In genomic region chr3:186241910-186242821, GRCh38 we compare ENCODE assay signal across 8 cellular contexts.
DNase-seq lines count a peak whose midpoint lies in the region; TF ChIP-seq lines count a peak whose summit lies in the region.

No MANE protein-coding gene starts in this region.

- H3K36me3 ChIP-seq in HEK293 (ENCODE audit: control insufficient read depth in 2 of 2, insufficient read depth in 1 of 2, low read length in 2 of 2) (no peaks in the 10 kb centered on the region), Loucy (ENCODE audit: insufficient read depth, low read length) (no peaks in the 10 kb centered on the region)

- H3K4me3 ChIP-seq in HEK293 (ENCODE audit: low read depth, low read length) (no peak overlapping the region), Loucy (ENCODE audit: low read length, poor library complexity, severe bottlenecking) (peak overlapping the region; percentile 70), lower leg skin (ENCODE audit: low read depth, poor library complexity, severe bottlenecking) (no peak overlapping the region)

- CTCF ChIA-PET in HEK293 (lab: Yijun Ruan, JAX): interaction anchor here (0.6 to 1.9 kb wide), 6 partner anchors 15 to 587 kb away, joined by 3 to 5 read pairs (median 4); no protein-coding TSS in a partner anchor

- no peaks in the 10 kb centered on the region for H3K79me2 ChIP-seq in Loucy (ENCODE audit: insufficient read depth, low read length)

- DNase-seq in NCI-H1694 (lab: John Stamatoyannopoulos, UW) (peak; percentile 15), NCI-H1694 treated with DMSO at 0.1 percent for 48 hours (lab: John Stamatoyannopoulos, UW) (no peak), dermis microvascular lymphatic vessel endothelial cell (ENCODE audit: low read depth in 2 of 2) (peak; percentile 72 to 75), lower leg skin (ENCODE audit: low spot score in 2 of 2) (peak; percentile 62 to 89)
- peak; percentile 7 to 19 for DNase-seq in stimulated activated CD8-positive, alpha-beta memory T cell treated with anti-CD3 and anti-CD28 coated beads, Interleukin-15, amount 100 ng/mL, for 4 hours (ENCODE audit: low read depth in 2 of 2)

- no peaks in the 10 kb centered on the region for H4K20me1 ChIP-seq in Loucy (ENCODE audit: insufficient read depth, low read length, poor library complexity, severe bottlenecking)

- no peak for TF ChIP-seq POLR2A in lower leg skin (IDR thresholded peaks at IDR 0.05)

- TF ChIP-seq CTCF in HEK293 (tag by site-specific recombination; IDR thresholded peaks at IDR 0.05) (0 out of 2 replicates have a peak, but pooled peaks have one; percentile 13), Loucy (conservative IDR thresholded peaks at IDR 0.05; ENCODE audit: low read length) (peak; percentile 77), VCaP (conservative IDR thresholded peaks at IDR 0.05) (peak; percentile 64), lower leg skin (IDR thresholded peaks at IDR 0.05) (no peak)

- peak overlapping the region; percentile 71 for H3K4me2 ChIP-seq in Loucy (ENCODE audit: low read depth, low read length, poor library complexity, severe bottlenecking)

- peak overlapping the region; percentile 60 for H3K9ac ChIP-seq in Loucy (ENCODE audit: low read depth, low read length, poor library complexity, severe bottlenecking)

- no peaks in the 10 kb centered on the region for H3K27me3 ChIP-seq in Loucy (ENCODE audit: insufficient read depth, low read length, poor library complexity, severe bottlenecking)

- no peaks in the 10 kb centered on the region for H3K9me2 ChIP-seq in Loucy (replicated peaks; ENCODE audit: low read depth, low read length)

- intact Hi-C loops in lower leg skin (cut with DNase I; ENCODE audit: low total_unique reads): no loop called here

- H2AFZ ChIP-seq in Loucy (ENCODE audit: low read length): peak overlapping the region; percentile 67

- H3K9me3 ChIP-seq in HEK293 (ENCODE audit: control insufficient read depth, insufficient read depth, low read depth, low read length) (no peaks in the 10 kb centered on the region), Loucy (ENCODE audit: insufficient read depth, low read depth, low read length) (no peaks in the 10 kb centered on the region)

- WGBS in lower leg skin, 2 donors: 19 to 29% methylated on average over 20 of the region's 21 CpGs

- POLR2A ChIA-PET in HEK293 (lab: Yijun Ruan, JAX): no interaction called here

- H3K27ac ChIP-seq in HEK293 (ENCODE audit: extremely low read depth, low read depth, low read length) (no peak overlapping the region), VCaP (no peak overlapping the region)

- H3K4me1 ChIP-seq in HEK293 (ENCODE audit: control insufficient read depth, insufficient read depth, low read length) (no peaks in the 10 kb centered on the region), Loucy (ENCODE audit: insufficient read depth, low read length, poor library complexity, severe bottlenecking) (peaks cover 15% of the 10 kb centered on the region)

- no peaks in the 10 kb centered on the region for H3F3A ChIP-seq in Loucy (ENCODE audit: low read depth)

TF ChIP-seq in HEK293, 187 proteins besides CTCF, POLR2A, EP300 and RAD21:
- TF ChIP-seq ZNF660 (tag by site-specific recombination; IDR thresholded peaks at IDR 0.05): 0 out of 2 replicates have a peak, but pooled peaks have one; percentile 43
- peak; percentile 43 for TF ChIP-seq ZNF654 (tag by site-specific recombination; IDR thresholded peaks at IDR 0.05; ENCODE audit: low read depth)
- peak; percentile 53 for TF ChIP-seq ZNF449 (tag by site-specific recombination; IDR thresholded peaks at IDR 0.05)
- peak; percentile 60; the same call in 1 of the 2 replicates for TF ChIP-seq ZBTB6 (tag by site-specific recombination; IDR thresholded peaks at IDR 0.05)
- no peak for TF ChIP-seq ZNF776 (tag by site-specific recombination; IDR thresholded peaks at IDR 0.05; ENCODE audit: borderline replicate concordance)

Comparison
In these comparisons a context has a peak if more than half of its experiments do, and no peak if none do; other contexts are left out.
1. CTCF ChIP-seq: peak in HEK293 (single experiment), Loucy (single experiment) and VCaP (single experiment); none in lower leg skin (0 of 3).